8 cellular contexts compared by ENCODE assay signal in genomic region chr7:77536413-77537135, GRCh38. TPM values are rescaled to one million over a fixed set of nuclear protein-coding genes. Genes with fewer than 3 reads are reported as not detected.
DNase-seq lines count a peak whose midpoint lies in the region; ATAC-seq and TF ChIP-seq lines count a peak whose summit lies in the region.

No MANE protein-coding gene starts in this region.

- ATAC-seq in GM19035 (IDR thresholded peaks at IDR 0.05; ENCODE audit: unreplicated experiment) (peak; percentile 88), HG03280 (IDR thresholded peaks at IDR 0.05; ENCODE audit: unreplicated experiment) (peak; percentile 93), activated B cell treated with CpG ODN at 0.5 μM for 24 hours (ENCODE audit: low read depth) (peak; percentile 88)

- TF ChIP-seq POLR2A in spleen (IDR thresholded peaks at IDR 0.05) = peak in 2 of 3 donors; percentile 73 to 85

- H3K36me3 ChIP-seq in spleen = no peaks in the 10 kb centered on the region

- no peaks in the 10 kb centered on the region for H3K9me3 ChIP-seq in spleen

- TF ChIP-seq CTCF in AG10803 (conservative IDR thresholded peaks at IDR 0.05; ENCODE audit: low read length) = 0 out of 2 replicates have a peak, but pooled peaks have one; percentile 4
- TF ChIP-seq CTCF in activated B cell treated with CpG ODN at 0.5 μM for 24 hours (IDR thresholded peaks at IDR 0.05) = no peak
- peak in 1 of 11 experiments; percentile 6 for TF ChIP-seq CTCF in spleen (IDR thresholded peaks at IDR 0.05 in 8 of 11, conservative IDR thresholded peaks at IDR 0.05 in 3 of 11)

- 0 to 3% (median 1%) methylated on average over 29 to 58 of the region's 58 CpGs for WGBS in spleen, 5 donors

- POLR2A ChIA-PET in activated B cell treated with CpG ODN at 0.5 μM for 24 hours (lab: Charles Lee) = interaction anchor here (0.6 to 3.1 kb wide), 14 partner anchors 10 to 476 kb away, joined by 3 to 70 read pairs (median 4); partner anchors contain the start of genes GSAP and RSBN1L

- peak overlapping the region; percentile 98 for H3K4me3 Mint-ChIP-seq in activated B cell treated with CpG ODN at 0.5 μM for 24 hours

- H3K4me3 ChIP-seq in AG10803 (ENCODE audit: low read length) (peak overlapping the region; percentile 87), spleen (peak overlapping the region; percentile 66 to 97 (median 88))

- H3K4me1 Mint-ChIP-seq in activated B cell treated with CpG ODN at 0.5 μM for 24 hours = peaks cover 33% of the 10 kb centered on the region

- intact Hi-C loops in activated B cell treated with CpG ODN at 0.5 μM for 24 hours (cut with micrococcal nuclease) = loop anchor here (1.0 to 5.0 kb wide), 6 partner anchors 73 to 262 kb away; partner anchors contain the start of genes GSAP, PHTF2 and TMEM60
- intact Hi-C loops in spleen (cut with DNase I; ENCODE audit: low total_unique reads) = no loop called here

- H3K27me3 ChIP-seq in spleen (replicated peaks in 1 of 7) = no peaks in the 10 kb centered on the region

- peaks cover 8% of the 10 kb centered on the region for H3K36me3 Mint-ChIP-seq in activated B cell treated with CpG ODN at 0.5 μM for 24 hours (ENCODE audit: low read depth)

- H3K9me3 Mint-ChIP-seq in activated B cell treated with CpG ODN at 0.5 μM for 24 hours = no peaks in the 10 kb centered on the region

- H3K27me3 Mint-ChIP-seq in activated B cell treated with CpG ODN at 0.5 μM for 24 hours = no peaks in the 10 kb centered on the region

- peak overlapping the region; percentile 94 for H3K27ac Mint-ChIP-seq in activated B cell treated with CpG ODN at 0.5 μM for 24 hours

- CTCF ChIA-PET in activated B cell treated with CpG ODN at 0.5 μM for 24 hours (lab: Charles Lee) = interaction anchor here (0.6 kb wide), 1 partner anchor 1546 kb away, joined by 3 read pairs; no protein-coding TSS in a partner anchor

- H3K27ac ChIP-seq in caudate nucleus (ENCODE audit: low read depth, low read length) (peak overlapping the region; percentile 97), spleen (peak overlapping the region; percentile 85 to 99 (median 96))

- peak; percentile 96 for DNase-seq in AG10803 (ENCODE audit: low read depth)
- DNase-seq in NCI-H226 = peak; percentile 98
- DNase-seq in activated B cell treated with CpG ODN at 0.5 μM for 24 hours = peak; percentile 96
- DNase-seq in caudate nucleus (lab: John Stamatoyannopoulos, UW) = peak; percentile 66 to 99 (median 97)
- peak; percentile 97 for DNase-seq in iris pigment epithelial cell (ENCODE audit: low read depth)
- peak; percentile 100 for DNase-seq in spleen

- H3K4me1 ChIP-seq in spleen = peaks cover 12 to 65% (median 41%) of the 10 kb centered on the region in 6 donors

RNA-seq across cellular contexts. Expression of gene PTPN12, which starts 0.5 kb away (rescaled TPM):
- 31.2 and 39.2 TPM in 2 replicates for total RNA-seq in activated B cell treated with CpG ODN at 0.5 μM for 24 hours
- 100 to 1,000 TPM in 6 of 7 donors, 10 to 100 TPM in 1; 78.9 to 183 (median 135) TPM for total RNA-seq in spleen
- polyA plus RNA-seq in spleen = 10 to 100 TPM; 32.1 to 53.5 (median 36.6) TPM

Comparison
In these comparisons a context has a peak if more than half of its experiments do, and no peak if none do; other contexts are left out.
1. Peak in every context shown above with its lines: DNase-seq, ATAC-seq, H3K4me3 ChIP-seq and H3K27ac ChIP-seq.